9 cellular contexts compared by ENCODE assay signal in genomic region chr5:109865636-109866035, GRCh38.
DNase-seq lines count a peak whose midpoint lies in the region; ATAC-seq and TF ChIP-seq lines count a peak whose summit lies in the region.
"Had no signal": no experiment of that assay in that cellular context is flagged by ENCODE, and none has a peak within 500 bp of the region (broad histone marks: within the 10 kb centered on the region; RNA-seq: fewer than 3 reads in every experiment).

No MANE protein-coding gene starts in this region.

- in situ Hi-C loops in IMR-90 (cut with MboI; ENCODE audit: low sequenced_read_pairs) (no loop called here), astrocyte of the spinal cord (cut with HindIII; ENCODE audit: low sequenced_read_pairs) (no loop called here)

- H3K27ac ChIP-seq in IMR-90 (ENCODE audit: insufficient read depth, low read length) (peak overlapping the region; percentile 14; the same call in 1 of the 2 replicates), left ventricle myocardium inferior (replicated peaks) (no peak overlapping the region)

- no peak overlapping the region for H2AFZ ChIP-seq in IMR-90 (replicated peaks; ENCODE audit: low read length, poor library complexity)

- H2BK15ac ChIP-seq in IMR-90 (ENCODE audit: low read depth, low read length) = no peak overlapping the region

- peak overlapping the region; percentile 50; the same call in 1 of the 2 replicates for H3K56ac ChIP-seq in IMR-90 (ENCODE audit: extremely low read depth, insufficient read depth, low read length)

- no TSS peak for BruUV-seq in IMR-90 (replicated peaks; lab: Mats Ljungman, UMichigan)

- peak overlapping the region; percentile 0 for H2AK9ac ChIP-seq in IMR-90 (replicated peaks; ENCODE audit: low read depth, low read length, poor library complexity)

- TF ChIP-seq CTCF in IMR-90 (conservative IDR thresholded peaks at IDR 0.05; ENCODE audit: low read depth, low read length) (no peak), astrocyte of the spinal cord (IDR thresholded peaks at IDR 0.05; ENCODE audit: low read depth, low read length) (no peak), nephron progenitor cell (IDR thresholded peaks at IDR 0.05) (no peak), left ventricle myocardium inferior (IDR thresholded peaks at IDR 0.05; ENCODE audit: borderline replicate concordance) (no peak)

- dilution Hi-C loops in IMR-90 (cut with HindIII; ENCODE audit: low sequenced_read_pairs, unreplicated experiment) = no loop called here

- CTCF ChIA-PET in IMR-90 (lab: Yijun Ruan, JAX) = interaction anchor here (0.8 to 0.9 kb wide), 2 partner anchors 92 to 175 kb away, joined by 3 read pairs; no protein-coding TSS in a partner anchor

- no peaks in the 10 kb centered on the region for H3K9me3 ChIP-seq in IMR-90 (ENCODE audit: control insufficient read depth, insufficient read depth, low read length)
- no peaks in the 10 kb centered on the region for H3K9me3 ChIP-seq in left ventricle myocardium inferior (replicated peaks)

- TF ChIP-seq RAD21 in IMR-90 (IDR thresholded peaks at IDR 0.05; ENCODE audit: low read length) = no peak

- peak; percentile 89 for DNase-seq in EL
- peak; percentile 98 for DNase-seq in IMR-90
- peak; percentile 97 for DNase-seq in astrocyte of the spinal cord (ENCODE audit: low read depth, low spot score)
- DNase-seq in nephron progenitor cell = no peak
- DNase-seq in NCI-H82 treated with DMSO at 0.1 percent for 48 hours (lab: John Stamatoyannopoulos, UW; ENCODE audit: unreplicated experiment) = no peak
- no peak for DNase-seq in left ventricle myocardium inferior

- H3K4me1 ChIP-seq in IMR-90 (ENCODE audit: control insufficient read depth, insufficient read depth, low read length) (peaks cover 8% of the 10 kb centered on the region), left ventricle myocardium inferior (no peaks in the 10 kb centered on the region)

- 10% methylated on average over 2 of the region's 2 CpGs; no CpG with 5 or more reads in 1 of the 2 experiments for WGBS in IMR-90 (ENCODE audit: extremely low coverage in 2 of 2, insufficient read length in 1 of 2), 2 experiments

- ATAC-seq in IMR-90 (ENCODE audit: low read depth) (peak; percentile 85), GM18502 (IDR thresholded peaks at IDR 0.05; ENCODE audit: poor library complexity, unreplicated experiment) (no peak), GM21786 (IDR thresholded peaks at IDR 0.05; ENCODE audit: unreplicated experiment) (no peak)
- ATAC-seq: HCT116 had no signal

- H3K27ac Mint-ChIP-seq in nephron progenitor cell = peak overlapping the region; percentile 85

- no peaks in the 10 kb centered on the region for H3K9me3 Mint-ChIP-seq in nephron progenitor cell

- H3K14ac ChIP-seq in IMR-90 (replicated peaks; ENCODE audit: low read depth, low read length) = no peak overlapping the region

- H3K36me3 ChIP-seq in IMR-90 (ENCODE audit: control insufficient read depth, insufficient read depth, low read length) = peaks cover 1% of the 10 kb centered on the region; the same call in 1 of the 2 replicates
- peaks cover 44% of the 10 kb centered on the region for H3K36me3 ChIP-seq in left ventricle myocardium inferior

- TF ChIP-seq POLR2A in IMR-90 (IDR thresholded peaks at IDR 0.05; ENCODE audit: low read depth, low read length) = no peak

- no peak overlapping the region for H3K4ac ChIP-seq in IMR-90 (ENCODE audit: low read depth, low read length)

- H4K91ac ChIP-seq in IMR-90 (ENCODE audit: insufficient read depth, low read depth, low read length) = no peak overlapping the region

- no peak overlapping the region for H2AK5ac ChIP-seq in IMR-90 (ENCODE audit: low read depth, low read length)

- POLR2A ChIA-PET in IMR-90 (lab: Charles Lee; ENCODE audit: unreplicated experiment) = no interaction called here

- H3K4me2 ChIP-seq in IMR-90 (ENCODE audit: low read depth, low read length) = peak overlapping the region; percentile 34

- H4K5ac ChIP-seq in IMR-90 (ENCODE audit: low read depth, low read length) = no peak overlapping the region

- no peaks in the 10 kb centered on the region for H3K27me3 Mint-ChIP-seq in nephron progenitor cell (ENCODE audit: low read depth, poor library complexity)

- H3K4me3 Mint-ChIP-seq in nephron progenitor cell = no peak overlapping the region

- no peak overlapping the region; the same call in 1 of the 2 replicates for H2BK20ac ChIP-seq in IMR-90 (ENCODE audit: low read depth, low read length)

- H3K27me3 ChIP-seq in IMR-90 (ENCODE audit: control insufficient read depth, insufficient read depth, low read length) (no peaks in the 10 kb centered on the region), left ventricle myocardium inferior (ENCODE audit: low read depth) (no peaks in the 10 kb centered on the region)

- peaks cover 9% of the 10 kb centered on the region for H3K9me1 ChIP-seq in IMR-90 (ENCODE audit: insufficient read depth, low read length)

- no peak overlapping the region for H4K8ac ChIP-seq in IMR-90 (ENCODE audit: low read depth in 2 of 2, low read length in 2 of 2)

- intact Hi-C loops in IMR-90 (cut with micrococcal nuclease) (no loop called here), left ventricle myocardium inferior (cut with micrococcal nuclease) (no loop called here)

- H2BK120ac ChIP-seq in IMR-90 (ENCODE audit: low read depth, low read length) = peak overlapping the region; percentile 56; the same call in 1 of the 2 replicates

- no peak overlapping the region for H3K9ac ChIP-seq in IMR-90 (ENCODE audit: low read depth, low read length)

- no peak overlapping the region for H3K23ac ChIP-seq in IMR-90 (ENCODE audit: low read depth, low read length)

- no peak overlapping the region for H3K18ac ChIP-seq in IMR-90 (ENCODE audit: low read depth, low read length)

- peaks cover 0 to 5% of the 10 kb centered on the region in 2 experiments; a peak in 2 of 4 replicates for H3K79me1 ChIP-seq in IMR-90 (ENCODE audit: low read depth in 1 of 2, low read length in 2 of 2)

- no peaks in the 10 kb centered on the region for H4K20me1 ChIP-seq in IMR-90 (ENCODE audit: insufficient read depth, low read length)

- no peak overlapping the region for H3K4me3 ChIP-seq in IMR-90 (ENCODE audit: insufficient read depth, low read depth, low read length)
- no peak overlapping the region for H3K4me3 ChIP-seq in astrocyte of the spinal cord (ENCODE audit: low read depth, low read length)
- no peak overlapping the region for H3K4me3 ChIP-seq in left ventricle myocardium inferior

- H2BK5ac ChIP-seq in IMR-90 (ENCODE audit: low read depth, low read length, poor library complexity, severe bottlenecking) = peak overlapping the region; percentile 69

- peaks cover 67% of the 10 kb centered on the region for H3K36me3 Mint-ChIP-seq in nephron progenitor cell (ENCODE audit: low read depth)

- H3K4me1 Mint-ChIP-seq in nephron progenitor cell = peaks cover 15% of the 10 kb centered on the region

TF ChIP-seq in IMR-90, 13 proteins besides CTCF, POLR2A, EP300 and RAD21:
- TF ChIP-seq MAFK (IDR thresholded peaks at IDR 0.05; ENCODE audit: low read depth, low read length) = peak; percentile 27; the same call in 1 of the 2 replicates
- TF ChIP-seq BHLHE40 (IDR thresholded peaks at IDR 0.05; ENCODE audit: low read depth, low read length) = peak; percentile 47
- peak; percentile 53 for TF ChIP-seq CEBPB (IDR thresholded peaks at IDR 0.05; ENCODE audit: low read depth, low read length)
- TF ChIP-seq, protein P1, sequence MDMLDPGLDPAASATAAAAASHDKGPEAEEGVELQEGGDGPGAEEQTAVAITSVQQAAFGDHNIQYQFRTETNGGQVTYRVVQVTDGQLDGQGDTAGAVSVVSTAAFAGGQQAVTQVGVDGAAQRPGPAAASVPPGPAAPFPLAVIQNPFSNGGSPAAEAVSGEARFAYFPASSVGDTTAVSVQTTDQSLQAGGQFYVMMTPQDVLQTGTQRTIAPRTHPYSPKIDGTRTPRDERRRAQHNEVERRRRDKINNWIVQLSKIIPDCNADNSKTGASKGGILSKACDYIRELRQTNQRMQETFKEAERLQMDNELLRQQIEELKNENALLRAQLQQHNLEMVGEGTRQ (IDR thresholded peaks at IDR 0.05; ENCODE audit: low read depth, low read length) = 0 out of 2 replicates have a peak, but pooled peaks have one; percentile 22
- TF ChIP-seq SMC3 (IDR thresholded peaks at IDR 0.05; ENCODE audit: low read depth, low read length) = no peak
- TF ChIP-seq ELK1 (IDR thresholded peaks at IDR 0.05; ENCODE audit: borderline replicate concordance, low read depth, low read length) = no peak
- no peak for TF ChIP-seq MAZ (IDR thresholded peaks at IDR 0.05; ENCODE audit: borderline replicate concordance, low read depth, low read length)
- peak; percentile 50 for TF ChIP-seq FOS (IDR thresholded peaks at IDR 0.05; ENCODE audit: low read depth, low read length)
- no peak for TF ChIP-seq RFX5 (IDR thresholded peaks at IDR 0.05; ENCODE audit: low read depth, low read length)
- no peak for TF ChIP-seq RCOR1 (IDR thresholded peaks at IDR 0.05; ENCODE audit: insufficient replicate concordance, low read length)
- no peak for TF ChIP-seq NFE2L2 (IDR thresholded peaks at IDR 0.05; ENCODE audit: low read depth, low read length)
- TF ChIP-seq CHD1 (IDR thresholded peaks at IDR 0.05; ENCODE audit: low read depth, low read length) = no peak
- TF ChIP-seq MXI1 (IDR thresholded peaks at IDR 0.05; ENCODE audit: borderline replicate concordance, low read depth, low read length) = no peak
TF ChIP-seq in IMR-90: peak in this region for 5.

Comparison
In these comparisons a context has a peak if more than half of its experiments do, and no peak if none do; other contexts are left out.
1. DNase-seq: peak in EL (single experiment), IMR-90 (single experiment) and astrocyte of the spinal cord (single experiment); none in nephron progenitor cell (single experiment), NCI-H82 treated with DMSO at 0.1 percent for 48 hours (single experiment) and left ventricle myocardium inferior (single experiment).